11 cellular contexts compared by ENCODE assay signal in genomic region chr1:201597551-201598230, GRCh38. TPM values are rescaled to one million over a fixed set of nuclear protein-coding genes. Genes with fewer than 3 reads are reported as not detected.
DNase-seq lines count a peak whose midpoint lies in the region; ATAC-seq and TF ChIP-seq lines count a peak whose summit lies in the region.
"Had no signal": no experiment of that assay in that cellular context is flagged by ENCODE, and none has a peak within 500 bp of the region (broad histone marks: within the 10 kb centered on the region; RNA-seq: fewer than 3 reads in every experiment).

No MANE protein-coding gene starts in this region.

- H3K27ac ChIP-seq in heart left ventricle (peak overlapping the region in 10 of 12 donors; percentile 22 to 85 (median 54)), transverse colon (peak overlapping the region; percentile 44 to 73 (median 48))

- no peaks in the 10 kb centered on the region for H3K27me3 ChIP-seq in heart left ventricle
- H3K27me3 ChIP-seq in transverse colon = no peaks in the 10 kb centered on the region

- H3K36me3 ChIP-seq in heart left ventricle (no peaks in the 10 kb centered on the region), transverse colon (no peaks in the 10 kb centered on the region)

- TF ChIP-seq EP300 in transverse colon (IDR thresholded peaks at IDR 0.05; ENCODE audit: low read depth) = no peak

- TF ChIP-seq POLR2A in heart left ventricle (IDR thresholded peaks at IDR 0.05) = no peak
- TF ChIP-seq POLR2A in transverse colon (IDR thresholded peaks at IDR 0.05) = no peak

- ATAC-seq in heart left ventricle (peak; percentile 19 to 81 (median 47)), GM18870 (IDR thresholded peaks at IDR 0.05; ENCODE audit: unreplicated experiment) (no peak), HG02938 (IDR thresholded peaks at IDR 0.05; ENCODE audit: unreplicated experiment) (no peak)

- H3K4me3 ChIP-seq in heart left ventricle = no peak overlapping the region
- no peak overlapping the region for H3K4me3 ChIP-seq in transverse colon

- DNase-seq in SIG-M5 treated with dmso at 0.1 percent for 504 hours (lab: John Stamatoyannopoulos, UW; ENCODE audit: unreplicated experiment) = peak; percentile 87
- no peak for DNase-seq in SIG-M5 (lab: John Stamatoyannopoulos, UW)
- peak; percentile 100 for DNase-seq in NCI-H69 (lab: John Stamatoyannopoulos, UW)
- peak; percentile 53 to 69 (median 62) for DNase-seq in heart left ventricle
- peak; percentile 87 for DNase-seq in transverse colon
- DNase-seq in NCI-H2081 treated with DMSO at 0.1 percent for 48 hours (lab: John Stamatoyannopoulos, UW) = no peak
- DNase-seq: ACHN, erythroblast, NCI-H1048 had no signal

- in situ Hi-C loops in transverse colon (cut with MboI; ENCODE audit: low pct_ligation_motif_present in 1 of 4, low pct_unique_long_range_greater_than_20kb in 1 of 4, low sequenced_read_pairs in 3 of 4) = no loop called here

- TF ChIP-seq CTCF in heart left ventricle (IDR thresholded peaks at IDR 0.05) = no peak
- TF ChIP-seq CTCF in transverse colon (IDR thresholded peaks at IDR 0.05) = peak in 3 of 5 experiments; percentile 16 to 63 (median 43)

- no peaks in the 10 kb centered on the region for H3K9me3 ChIP-seq in heart left ventricle
- H3K9me3 ChIP-seq in transverse colon = no peaks in the 10 kb centered on the region

- intact Hi-C loops in heart left ventricle (cut with DNase I) (no loop called here), transverse colon (cut with DNase I; ENCODE audit: low total_unique reads) (no loop called here)

- H3K4me1 ChIP-seq in heart left ventricle = peaks cover 0 to 73% (median 36%) of the 10 kb centered on the region in 12 donors
- peaks cover 2 to 24% (median 15%) of the 10 kb centered on the region in 4 donors for H3K4me1 ChIP-seq in transverse colon

- 43 to 66% (median 59%) methylated on average over 10 to 15 of the region's 15 CpGs for WGBS in heart left ventricle, 4 donors
- WGBS in transverse colon (ENCODE audit: low coverage in 1 of 2), 2 donors = 17 to 29% methylated on average over 2 to 15 of the region's 15 CpGs

RNA-seq across cellular contexts. Expression of gene NAV1, which starts 58.8 kb away (rescaled TPM):
- total RNA-seq in heart left ventricle = 100 to 1,000 TPM in 1 of 9 donors, 10 to 100 TPM in 8; 58.0 to 107 (median 85.0) TPM
- 10 to 100 TPM; 30.5 to 37.6 TPM for polyA plus RNA-seq in heart left ventricle
- total RNA-seq in transverse colon = 10 to 100 TPM; 13.0 to 40.6 (median 16.9) TPM

Comparison
In these comparisons a context has a peak if more than half of its experiments do, and no peak if none do; other contexts are left out.
1. DNase-seq: peak in SIG-M5 treated with dmso at 0.1 percent for 504 hours (single experiment), NCI-H69 (single experiment), heart left ventricle (5 of 5) and transverse colon (single experiment); none in SIG-M5 (single experiment) and NCI-H2081 treated with DMSO at 0.1 percent for 48 hours (single experiment).
2. ATAC-seq: peak in heart left ventricle (4 of 4); none in GM18870 (single experiment) and HG02938 (single experiment).
3. CTCF ChIP-seq: peak in transverse colon (3 of 5); none in heart left ventricle (0 of 12).